In the genomic region with DNA sequence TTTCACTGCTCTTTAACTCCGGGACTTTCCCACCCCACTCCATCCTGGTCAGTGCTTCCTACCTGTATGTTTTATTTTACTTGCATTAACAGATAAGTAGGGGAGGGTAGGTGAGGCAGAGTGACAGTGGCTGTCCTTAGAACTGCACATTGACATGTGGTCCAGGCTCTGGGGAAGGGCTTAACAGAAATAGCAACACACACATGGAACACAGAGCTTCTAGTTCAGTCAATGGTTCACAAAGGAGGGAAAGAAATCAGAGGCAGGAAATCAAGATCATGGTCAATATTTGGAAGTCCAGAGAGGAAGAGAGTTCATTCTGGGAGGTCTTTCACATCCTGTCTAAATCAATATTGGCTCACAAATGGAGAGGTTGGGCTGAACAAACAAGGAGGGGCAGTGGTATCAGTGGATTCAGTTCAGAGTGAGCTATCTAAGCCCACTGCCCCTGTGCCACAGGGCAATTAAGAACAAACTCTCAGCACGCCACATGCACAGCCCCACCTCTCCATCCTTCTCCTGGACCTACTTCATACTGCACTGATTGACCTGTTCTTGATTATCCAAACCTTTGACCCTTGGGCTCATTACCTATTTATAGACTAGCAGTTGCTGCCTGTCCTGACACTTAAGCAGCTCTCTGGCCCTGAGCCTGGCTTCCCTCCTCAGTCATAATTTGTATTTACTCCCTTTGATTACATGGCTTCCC, we compare ENCODE assay signal across 21 cellular contexts. TPM values are rescaled to one million over a fixed set of nuclear protein-coding genes. Genes with fewer than 3 reads are reported as not detected.
A peak's percentile ranks its signal among the peaks of the same experiment; 100 is the strongest.
DNase-seq lines count a peak whose midpoint lies in the region; ATAC-seq, FAIRE-seq and TF ChIP-seq lines count a peak whose summit lies in the region.
"Had no signal": no experiment of that assay in that cellular context is flagged by ENCODE, and none has a peak within 500 bp of the region (broad histone marks: within the 10 kb centered on the region; RNA-seq: fewer than 3 reads in every experiment).

No MANE protein-coding gene starts in this region.

- H3K4me1 Mint-ChIP-seq in CD4-positive, alpha-beta memory T cell: peaks cover 1 to 8% (median 4%) of the 10 kb centered on the region in 4 donors
- H3K4me1 Mint-ChIP-seq in HFFc6 (ENCODE audit: low read depth): peaks cover 4% of the 10 kb centered on the region; the same call in 1 of the 2 replicates
- H3K4me1 Mint-ChIP-seq: activated CD4-positive, alpha-beta T cell treated with anti-CD3 and anti-CD28 coated beads, Interleukin-2, amount 10 ng/mL, durations not matched to agents 24 days and 14 days; neural progenitor cell had no signal

- CTCF ChIA-PET in CD4-positive, alpha-beta memory T cell (lab: Charles Lee; ENCODE audit: partially characterized antibody): interaction anchor here (1.1 kb wide), 1 partner anchor 20 kb away, joined by 3 read pairs; no protein-coding TSS in a partner anchor
- CTCF ChIA-PET in endothelial cell of umbilical vein (lab: Charles Lee): interaction anchor here (1.5 kb wide), 1 partner anchor 45 kb away, joined by 5 read pairs; no protein-coding TSS in a partner anchor

- WGBS in right lobe of liver (ENCODE audit: insufficient coverage, low coverage, low lambda C conversion rate, missing lambda C conversion rate): 22% methylated on average over 2 of the region's 2 CpGs
- WGBS in adrenal gland, 4 donors: 89 to 96% (median 94%) methylated on average over 2 of the region's 2 CpGs

- no peaks in the 10 kb centered on the region for H3K9me3 Mint-ChIP-seq in CD4-positive, alpha-beta memory T cell
- no peaks in the 10 kb centered on the region for H3K9me3 Mint-ChIP-seq in HFFc6
- H3K9me3 Mint-ChIP-seq: activated CD4-positive, alpha-beta T cell treated with anti-CD3 and anti-CD28 coated beads, Interleukin-2, amount 10 ng/mL, durations not matched to agents 24 days and 14 days; neural progenitor cell had no signal

- no peak for FAIRE-seq in endothelial cell of umbilical vein (lab: Jason Lieb, UNC)
- FAIRE-seq: bronchial epithelial cell, TTC549 had no signal

- H3K9ac ChIP-seq in Karpas-422 (ENCODE audit: low read length) (no peak overlapping the region), endothelial cell of umbilical vein (replicated peaks; ENCODE audit: extremely low read depth, insufficient read depth, low read length) (no peak overlapping the region)
- H3K9ac ChIP-seq: neural progenitor cell had no signal

- no peak overlapping the region for H3K4me2 ChIP-seq in Karpas-422 (ENCODE audit: low read depth, low read length, poor library complexity, severe bottlenecking)
- no peak overlapping the region for H3K4me2 ChIP-seq in endothelial cell of umbilical vein (ENCODE audit: insufficient read depth, low read length)
- H3K4me2 ChIP-seq: neural progenitor cell had no signal

- H3K9me2 ChIP-seq in Karpas-422 (replicated peaks; ENCODE audit: insufficient read depth, low read length): no peaks in the 10 kb centered on the region

- dilution Hi-C loops in endothelial cell of umbilical vein (cut with MboI; ENCODE audit: extremely low pct_ligation_motif_present, low sequenced_read_pairs): no loop called here

- no peak for TF ChIP-seq POLR2A in endothelial cell of umbilical vein (IDR thresholded peaks at IDR 0.05; ENCODE audit: low read depth, low read length)
- TF ChIP-seq POLR2A in right lobe of liver (IDR thresholded peaks at IDR 0.05): no peak
- TF ChIP-seq POLR2A in adrenal gland (IDR thresholded peaks at IDR 0.05): no peak

- no peaks in the 10 kb centered on the region for H3K9me3 ChIP-seq in CD4-positive, alpha-beta memory T cell (ENCODE audit: control insufficient read depth in 1 of 2, low read length in 2 of 2)
- H3K9me3 ChIP-seq in Karpas-422 (ENCODE audit: low read length): no peaks in the 10 kb centered on the region
- no peaks in the 10 kb centered on the region for H3K9me3 ChIP-seq in endothelial cell of umbilical vein (replicated peaks; ENCODE audit: control insufficient read depth, insufficient read depth, low read length)
- no peaks in the 10 kb centered on the region for H3K9me3 ChIP-seq in right lobe of liver
- H3K9me3 ChIP-seq in adrenal gland (replicated peaks in 1 of 3): no peaks in the 10 kb centered on the region
- H3K9me3 ChIP-seq: thoracic aorta had no signal

- BruUV-seq in endothelial cell of umbilical vein (replicated peaks; lab: Mats Ljungman, UMichigan): no TSS peak

- H2AFZ ChIP-seq in Karpas-422 (ENCODE audit: low read length): 0 out of 2 replicates have a peak overlapping the region, but pooled peaks have one; percentile 34
- peak overlapping the region; percentile 11 for H2AFZ ChIP-seq in endothelial cell of umbilical vein (ENCODE audit: low read depth, low read length)
- H2AFZ ChIP-seq: neural progenitor cell had no signal

- H3K79me2 ChIP-seq in Karpas-422 (ENCODE audit: low read length): no peaks in the 10 kb centered on the region
- H3K79me2 ChIP-seq in endothelial cell of umbilical vein (ENCODE audit: control insufficient read depth, insufficient read depth, low read length): no peaks in the 10 kb centered on the region

- H3K36me3 Mint-ChIP-seq in CD4-positive, alpha-beta memory T cell: no peaks in the 10 kb centered on the region
- no peaks in the 10 kb centered on the region for H3K36me3 Mint-ChIP-seq in HFFc6 (ENCODE audit: low read depth)
- H3K36me3 Mint-ChIP-seq: neural progenitor cell had no signal

- no peak overlapping the region for H3K4me3 Mint-ChIP-seq in CD4-positive, alpha-beta memory T cell
- no peak overlapping the region for H3K4me3 Mint-ChIP-seq in HFFc6
- H3K4me3 Mint-ChIP-seq: activated CD4-positive, alpha-beta T cell treated with anti-CD3 and anti-CD28 coated beads, Interleukin-2, amount 10 ng/mL, durations not matched to agents 24 days and 14 days; neural progenitor cell had no signal

- POLR2A ChIA-PET in CD4-positive, alpha-beta memory T cell (lab: Charles Lee; ENCODE audit: partially characterized antibody): no interaction called here
- POLR2A ChIA-PET in endothelial cell of umbilical vein (lab: Charles Lee): no interaction called here

- H3K9me1 ChIP-seq in endothelial cell of umbilical vein (replicated peaks; ENCODE audit: control insufficient read depth, extremely low read depth, insufficient read depth, low read length): no peaks in the 10 kb centered on the region

- no peak for DNase-seq in CD4-positive, alpha-beta memory T cell
- DNase-seq in Karpas-422: no peak
- no peak for DNase-seq in endothelial cell of umbilical vein (ENCODE audit: low read depth, low spot score)
- DNase-seq in right lobe of liver: peak in 1 of 3 donors; percentile 69
- no peak for DNase-seq in HFFc6
- DNase-seq in SK-N-DZ (ENCODE audit: low spot score): no peak
- no peak for DNase-seq in adrenal gland
- DNase-seq: activated CD4-positive, alpha-beta T cell treated with anti-CD3 and anti-CD28 coated beads, Interleukin-2, amount 10 ng/mL, durations not matched to agents 24 days and 14 days; activated CD8-positive, alpha-beta memory T cell treated with anti-CD3 and anti-CD28 coated beads, Interleukin-2, amount 50 U/mL, for 48 hours; activated gamma-delta T cell treated with Interleukin-2 at 50 U/mL for 16 hours; dermis blood vessel endothelial cell; foreskin fibroblast; kidney glomerular epithelial cell; midbrain; stimulated activated CD4-positive, alpha-beta T cell treated with anti-CD3 and anti-CD28 coated beads, Interleukin-15, amount 100 ng/mL, for 24 hours; SW 1271 had no signal

- H4K20me1 ChIP-seq in Karpas-422 (ENCODE audit: insufficient read depth, low read depth, low read length): no peaks in the 10 kb centered on the region
- no peaks in the 10 kb centered on the region for H4K20me1 ChIP-seq in endothelial cell of umbilical vein (replicated peaks; ENCODE audit: control insufficient read depth, extremely low read depth, insufficient read depth, low read length)

- no peak overlapping the region for H3K4me3 ChIP-seq in CD4-positive, alpha-beta memory T cell (ENCODE audit: low read length in 2 of 2)
- no peak overlapping the region for H3K4me3 ChIP-seq in Karpas-422 (ENCODE audit: low read length)
- no peak overlapping the region for H3K4me3 ChIP-seq in endothelial cell of umbilical vein (replicated peaks in 1 of 3; ENCODE audit: insufficient read depth in 1 of 3, low read depth in 1 of 3, low read length in 3 of 3)
- H3K4me3 ChIP-seq in right lobe of liver: no peak overlapping the region
- no peak overlapping the region for H3K4me3 ChIP-seq in adrenal gland
- H3K4me3 ChIP-seq: neural progenitor cell, thoracic aorta had no signal

- intact Hi-C loops in CD4-positive, alpha-beta memory T cell (cut with micrococcal nuclease): no loop called here
- intact Hi-C loops in endothelial cell of umbilical vein (cut with micrococcal nuclease) (loop anchor here (10.0 kb wide), 1 partner anchor 864 kb away; the partner anchor contains the start of gene GNAQ), right lobe of liver (cut with DNase I) (no loop called here), adrenal gland (cut with DNase I) (no loop called here)

- H3K27me3 ChIP-seq in CD4-positive, alpha-beta memory T cell (ENCODE audit: insufficient read depth, low read length): no peaks in the 10 kb centered on the region
- H3K27me3 ChIP-seq in Karpas-422 (ENCODE audit: low read length): no peaks in the 10 kb centered on the region
- peaks cover 2 to 3% of the 10 kb centered on the region in 2 experiments for H3K27me3 ChIP-seq in endothelial cell of umbilical vein (ENCODE audit: control insufficient read depth in 2 of 2, insufficient read depth in 2 of 2, low read length in 2 of 2)
- H3K27me3 ChIP-seq in right lobe of liver: no peaks in the 10 kb centered on the region
- no peaks in the 10 kb centered on the region for H3K27me3 ChIP-seq in adrenal gland

- H3K27ac ChIP-seq in CD4-positive, alpha-beta memory T cell (ENCODE audit: low read depth, low read length): no peak overlapping the region
- H3K27ac ChIP-seq in Karpas-422 (ENCODE audit: low read length): no peak overlapping the region
- no peak overlapping the region for H3K27ac ChIP-seq in endothelial cell of umbilical vein (ENCODE audit: insufficient read depth, low read depth, low read length)
- H3K27ac ChIP-seq in right lobe of liver: peak overlapping the region in 1 of 3 donors; percentile 60
- no peak overlapping the region for H3K27ac ChIP-seq in adrenal gland
- H3K27ac ChIP-seq: neural progenitor cell, thoracic aorta had no signal

- H3K27me3 Mint-ChIP-seq in CD4-positive, alpha-beta memory T cell: peaks cover 0 to 1% of the 10 kb centered on the region in 2 donors
- peaks cover 6% of the 10 kb centered on the region for H3K27me3 Mint-ChIP-seq in HFFc6 (ENCODE audit: insufficient read depth)

- ATAC-seq in right lobe of liver (peak; percentile 73 to 92 (median 83)), GM19023 (IDR thresholded peaks at IDR 0.05; ENCODE audit: unreplicated experiment) (no peak)

- H3K36me3 ChIP-seq in CD4-positive, alpha-beta memory T cell (ENCODE audit: insufficient read depth, low read length): no peaks in the 10 kb centered on the region
- H3K36me3 ChIP-seq in Karpas-422 (ENCODE audit: insufficient read depth, low read length): no peaks in the 10 kb centered on the region
- no peaks in the 10 kb centered on the region for H3K36me3 ChIP-seq in endothelial cell of umbilical vein (ENCODE audit: control insufficient read depth in 2 of 2, extremely low read depth in 1 of 2, insufficient read depth in 2 of 2, low read length in 2 of 2)
- no peaks in the 10 kb centered on the region for H3K36me3 ChIP-seq in right lobe of liver
- no peaks in the 10 kb centered on the region for H3K36me3 ChIP-seq in adrenal gland (replicated peaks in 1 of 2)
- H3K36me3 ChIP-seq: neural progenitor cell, thoracic aorta had no signal

- TF ChIP-seq CTCF in endothelial cell of umbilical vein (IDR thresholded peaks at IDR 0.05; ENCODE audit: extremely low read depth in 1 of 2, insufficient read depth in 1 of 2, low read depth in 1 of 2, low read length in 2 of 2): no peak
- TF ChIP-seq CTCF in right lobe of liver (IDR thresholded peaks at IDR 0.05): no peak
- no peak for TF ChIP-seq CTCF in HFFc6 (IDR thresholded peaks at IDR 0.05)
- TF ChIP-seq CTCF in adrenal gland (IDR thresholded peaks at IDR 0.05): no peak

- H3K27ac Mint-ChIP-seq in CD4-positive, alpha-beta memory T cell: peak overlapping the region in 6 of 7 donors; percentile 1 to 78 (median 16)
- no peak overlapping the region for H3K27ac Mint-ChIP-seq in HFFc6
- H3K27ac Mint-ChIP-seq: activated CD4-positive, alpha-beta T cell treated with anti-CD3 and anti-CD28 coated beads, Interleukin-2, amount 10 ng/mL, durations not matched to agents 24 days and 14 days; neural progenitor cell had no signal

- no peaks in the 10 kb centered on the region for H3K4me1 ChIP-seq in CD4-positive, alpha-beta memory T cell (ENCODE audit: insufficient read depth, low read length)
- H3K4me1 ChIP-seq in Karpas-422 (ENCODE audit: low read length) (peaks cover 8% of the 10 kb centered on the region), endothelial cell of umbilical vein (ENCODE audit: control insufficient read depth, extremely low read depth, insufficient read depth, low read length) (no peaks in the 10 kb centered on the region), right lobe of liver (peaks cover 0 to 30% (median 4%) of the 10 kb centered on the region in 4 donors), adrenal gland (replicated peaks in 1 of 2) (peaks cover 0 to 4% of the 10 kb centered on the region in 2 donors)
- H3K4me1 ChIP-seq: neural progenitor cell had no signal

RNA-seq across cellular contexts. Expression of gene VPS13A, which starts 6.2 kb away (rescaled TPM):
- 10 to 100 TPM; 53.5 to 58.2 TPM for total RNA-seq in CD4-positive, alpha-beta memory T cell
- polyA plus RNA-seq in CD4-positive, alpha-beta memory T cell: 1 to 10 TPM; 1.7 to 6.8 TPM
- total RNA-seq in Karpas-422 (2014; rRNA removed; shearing (Covaris generic); ENCODE audit: low replicate concordance): 47.3 and 141 TPM in 2 replicates
- total RNA-seq in endothelial cell of umbilical vein (29.8 and 33.3 TPM in 2 replicates), right lobe of liver (10 to 100 TPM; 13.1 to 26.5 (median 20.0) TPM), adrenal gland (10 to 100 TPM; 18.0 to 64.0 (median 34.2) TPM)
- polyA plus RNA-seq in endothelial cell of umbilical vein (3.5 and 4.7 TPM in 2 replicates), adrenal gland (10 to 100 TPM; 16.2 to 44.7 (median 24.7) TPM)
- 2.9 and 4.2 TPM in 2 replicates for polyA plus RNA-seq in endothelial cell of umbilical vein (2011; cell fraction: cytosol; rRNA removed)
- 37.2 and 51.2 TPM in 2 replicates for polyA plus RNA-seq in endothelial cell of umbilical vein (2011; cell fraction: nucleus; rRNA removed)
- polyA plus RNA-seq in endothelial cell of umbilical vein (2012): 18.6 and 19.4 TPM in 2 replicates
- polyA minus RNA-seq in endothelial cell of umbilical vein: 30.1 and 31.4 TPM in 2 replicates
- 19.7 TPM for polyA minus RNA-seq in endothelial cell of umbilical vein (2011; cell fraction: cytosol; rRNA and poly(A)+ RNA removed)
- polyA minus RNA-seq in endothelial cell of umbilical vein (2011; cell fraction: nucleus; rRNA and poly(A)+ RNA removed): 138 and 181 TPM in 2 replicates
- 10 to 100 TPM; 10.6 to 13.9 (median 13.2) TPM for total RNA-seq in HFFc6 (2021; fragmentation: NEBNext Ultra II Directional; extraction: Animal tissue kit (Norgen Biotek cat#: 25700))
- 16.1 and 24.3 TPM in 2 replicates for polyA plus RNA-seq in SK-N-DZ (2014; cell fraction: cytosol; rRNA removed)
- 79.3 and 102 TPM in 2 replicates for polyA plus RNA-seq in SK-N-DZ (2014; cell fraction: nucleus; rRNA removed)
